ENCODE assay signal across 10 cellular contexts in the genomic region with DNA sequence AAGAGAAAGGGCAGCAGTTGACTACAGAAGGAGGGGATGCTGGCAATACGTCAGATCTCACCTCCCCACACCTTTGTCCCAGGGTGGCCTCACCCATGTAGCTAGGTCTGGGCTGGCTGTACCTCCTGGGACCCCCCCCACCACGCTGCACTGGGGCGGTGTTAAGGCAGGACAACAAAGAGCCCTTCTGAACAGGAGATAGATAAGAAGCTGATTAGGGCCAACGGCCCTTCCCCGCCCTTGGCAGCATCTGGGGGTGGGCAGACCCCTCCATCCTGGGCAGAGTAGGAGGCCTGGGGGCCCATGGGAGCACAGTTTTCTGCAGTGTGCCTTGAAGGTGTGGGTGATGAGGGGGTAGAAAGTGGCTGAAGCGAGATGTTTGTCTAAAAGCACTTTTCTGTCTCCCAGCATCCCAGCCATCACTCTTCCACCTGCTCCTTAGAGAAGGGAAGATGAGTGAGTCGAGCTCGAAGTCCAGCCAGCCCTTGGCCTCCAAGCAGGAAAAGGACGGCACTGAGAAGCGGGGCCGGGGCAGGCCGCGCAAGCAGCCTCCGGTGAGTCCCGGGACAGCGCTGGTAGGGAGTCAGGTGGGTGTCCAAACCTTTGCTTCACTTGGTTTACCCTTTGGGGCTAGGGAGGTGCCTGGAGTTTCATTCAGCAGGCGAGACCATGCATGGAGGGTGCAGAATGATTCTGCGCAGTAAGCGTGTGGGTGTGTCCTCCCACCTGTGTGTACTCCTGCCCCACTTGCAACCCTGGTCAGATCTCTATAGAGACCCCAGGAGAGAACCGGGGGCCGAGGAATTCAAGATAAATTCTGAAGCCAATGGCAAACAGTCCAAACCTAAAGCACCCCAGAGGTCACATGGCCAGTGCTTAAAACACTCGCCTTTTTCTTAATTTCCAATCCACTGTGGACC. TPM values are rescaled to one million over a fixed set of nuclear protein-coding genes. Genes with fewer than 3 reads are reported as not detected.
DNase-seq lines count a peak whose midpoint lies in the region; ATAC-seq and TF ChIP-seq lines count a peak whose summit lies in the region.
"Had no signal": no experiment of that assay in that cellular context is flagged by ENCODE, and none has a peak within 500 bp of the region (broad histone marks: within the 10 kb centered on the region; RNA-seq: fewer than 3 reads in every experiment).

No MANE protein-coding gene starts in this region.

- H3K56ac ChIP-seq in IMR-90 (ENCODE audit: extremely low read depth, insufficient read depth, low read length) = no peak overlapping the region

- no peak for TF ChIP-seq POLR2A in IMR-90 (IDR thresholded peaks at IDR 0.05; ENCODE audit: low read depth, low read length)

- peak overlapping the region; percentile 20 for H3K4ac ChIP-seq in IMR-90 (ENCODE audit: low read depth, low read length)

- CTCF ChIA-PET in Calu3 (lab: Charles Lee) (interaction anchor here (0.6 to 1.5 kb wide), 2 partner anchors 44 to 1865 kb away, joined by 3 to 4 read pairs; no protein-coding TSS in a partner anchor), IMR-90 (lab: Yijun Ruan, JAX) (interaction anchor here (1.1 kb wide), 1 partner anchor 45 kb away, joined by 3 read pairs; no protein-coding TSS in a partner anchor)
- CTCF ChIA-PET in naive thymus-derived CD4-positive, alpha-beta T cell (lab: Charles Lee) = interaction anchor here (0.7 kb wide), 1 partner anchor 368 kb away, joined by 3 read pairs; no protein-coding TSS in a partner anchor

- H3K4me1 Mint-ChIP-seq in Calu3 (ENCODE audit: low read depth, unreplicated experiment) (peaks cover 75% of the 10 kb centered on the region), brain (peaks cover 44% of the 10 kb centered on the region)
- peaks cover 20 to 70% (median 54%) of the 10 kb centered on the region in 7 donors for H3K4me1 Mint-ChIP-seq in naive thymus-derived CD4-positive, alpha-beta T cell

- no peak for DNase-seq in Calu3
- DNase-seq in IMR-90 = no peak
- no peak for DNase-seq in naive thymus-derived CD4-positive, alpha-beta T cell
- no peak for DNase-seq in NK-92 (lab: John Stamatoyannopoulos, UW; ENCODE audit: unreplicated experiment)
- DNase-seq in SIG-M5 treated with dmso at 0.1 percent for 504 hours (lab: John Stamatoyannopoulos, UW; ENCODE audit: unreplicated experiment) = no peak
- DNase-seq: NCI-H82, testis had no signal

- dilution Hi-C loops in IMR-90 (cut with HindIII; ENCODE audit: low sequenced_read_pairs, unreplicated experiment) = no loop called here

- no peaks in the 10 kb centered on the region for H3K9me3 Mint-ChIP-seq in Calu3 (ENCODE audit: low read depth, unreplicated experiment)
- H3K9me3 Mint-ChIP-seq in brain = peaks cover 0 to 4% (median 0%) of the 10 kb centered on the region in 5 experiments
- H3K9me3 Mint-ChIP-seq in naive thymus-derived CD4-positive, alpha-beta T cell = no peaks in the 10 kb centered on the region

- peaks cover 28% of the 10 kb centered on the region for H3K9me1 ChIP-seq in IMR-90 (ENCODE audit: insufficient read depth, low read length)

- no peaks in the 10 kb centered on the region for H3K27me3 ChIP-seq in IMR-90 (ENCODE audit: control insufficient read depth, insufficient read depth, low read length)
- no peaks in the 10 kb centered on the region for H3K27me3 ChIP-seq in naive thymus-derived CD4-positive, alpha-beta T cell (ENCODE audit: control insufficient read depth in 2 of 2, insufficient read depth in 2 of 2, low read length in 2 of 2)
- H3K27me3 ChIP-seq: testis had no signal

- no peak overlapping the region for H3K27ac ChIP-seq in IMR-90 (ENCODE audit: insufficient read depth, low read length)
- peak overlapping the region; percentile 92 for H3K27ac ChIP-seq in naive thymus-derived CD4-positive, alpha-beta T cell (ENCODE audit: low read depth, low read length)
- H3K27ac ChIP-seq: testis had no signal

- WGBS in IMR-90 (ENCODE audit: extremely low coverage in 2 of 2, insufficient read length in 1 of 2), 2 experiments = 94% methylated on average over 3 of the region's 22 CpGs; no CpG with 5 or more reads in 1 of the 2 experiments

- BruUV-seq in Calu3 (replicated peaks; lab: Mats Ljungman, UMichigan) (no TSS peak), IMR-90 (replicated peaks; lab: Mats Ljungman, UMichigan) (no TSS peak)

- H3K4me2 ChIP-seq in IMR-90 (ENCODE audit: low read depth, low read length) = no peak overlapping the region

- 0 out of 3 replicates have a peak overlapping the region, but pooled peaks have one; percentile 48 for H2BK15ac ChIP-seq in IMR-90 (ENCODE audit: low read depth, low read length)

- no peak overlapping the region for H4K5ac ChIP-seq in IMR-90 (ENCODE audit: low read depth, low read length)

- POLR2A ChIA-PET in IMR-90 (lab: Charles Lee; ENCODE audit: unreplicated experiment) = no interaction called here
- POLR2A ChIA-PET in naive thymus-derived CD4-positive, alpha-beta T cell (lab: Charles Lee) = interaction anchor here (1.0 kb wide), 2 partner anchors 8 to 17 kb away, joined by 3 to 5 read pairs; a partner anchor contains a TSS

- no peaks in the 10 kb centered on the region for H3K9me3 ChIP-seq in IMR-90 (ENCODE audit: control insufficient read depth, insufficient read depth, low read length)
- H3K9me3 ChIP-seq in naive thymus-derived CD4-positive, alpha-beta T cell (ENCODE audit: control insufficient read depth in 2 of 3, low read length in 3 of 3) = no peaks in the 10 kb centered on the region
- H3K9me3 ChIP-seq: testis had no signal

- H3K23ac ChIP-seq in IMR-90 (ENCODE audit: low read depth, low read length) = peak overlapping the region; percentile 53; the same call in 1 of the 2 replicates

- H3K36me3 Mint-ChIP-seq in Calu3 (ENCODE audit: insufficient read depth, unreplicated experiment) (peaks cover 98% of the 10 kb centered on the region), brain (peaks cover 25% of the 10 kb centered on the region)
- H3K36me3 Mint-ChIP-seq in naive thymus-derived CD4-positive, alpha-beta T cell = peaks cover 0 to 14% (median 0%) of the 10 kb centered on the region in 5 donors

- intact Hi-C loops in Calu3 (cut with micrococcal nuclease; ENCODE audit: unreplicated experiment) (no loop called here), IMR-90 (cut with micrococcal nuclease) (no loop called here)
- intact Hi-C loops in naive thymus-derived CD4-positive, alpha-beta T cell (cut with micrococcal nuclease) = no loop called here

- peak overlapping the region; percentile 97 for H3K27ac Mint-ChIP-seq in Calu3 (ENCODE audit: unreplicated experiment)
- H3K27ac Mint-ChIP-seq in brain = peak overlapping the region in 3 of 5 experiments; percentile 41 to 68 (median 42)
- peak overlapping the region in 8 of 9 donors; percentile 38 to 92 (median 72) for H3K27ac Mint-ChIP-seq in naive thymus-derived CD4-positive, alpha-beta T cell

- no peaks in the 10 kb centered on the region for H3K27me3 Mint-ChIP-seq in Calu3 (ENCODE audit: unreplicated experiment)
- peaks cover under 1% of the 10 kb centered on the region for H3K27me3 Mint-ChIP-seq in brain
- no peaks in the 10 kb centered on the region for H3K27me3 Mint-ChIP-seq in naive thymus-derived CD4-positive, alpha-beta T cell

- H3K9ac ChIP-seq in IMR-90 (ENCODE audit: low read depth, low read length) = no peak overlapping the region

- peaks cover 14 to 52% of the 10 kb centered on the region in 2 experiments for H3K79me1 ChIP-seq in IMR-90 (ENCODE audit: low read depth in 1 of 2, low read length in 2 of 2)

- H4K20me1 ChIP-seq in IMR-90 (ENCODE audit: insufficient read depth, low read length) = peaks cover 29% of the 10 kb centered on the region

- ATAC-seq in IMR-90 (ENCODE audit: low read depth) (no peak), HG02798 (IDR thresholded peaks at IDR 0.05; ENCODE audit: poor library complexity, unreplicated experiment) (no peak), HG02852 (IDR thresholded peaks at IDR 0.05; ENCODE audit: unreplicated experiment) (no peak)
- no peak for ATAC-seq in naive thymus-derived CD4-positive, alpha-beta T cell

- H3K4me3 Mint-ChIP-seq in Calu3 (ENCODE audit: low read depth, unreplicated experiment) (peak overlapping the region; percentile 81), brain (no peak overlapping the region)
- H3K4me3 Mint-ChIP-seq in naive thymus-derived CD4-positive, alpha-beta T cell = peak overlapping the region in 2 of 10 donors; percentile 9 to 51

- H4K91ac ChIP-seq in IMR-90 (ENCODE audit: insufficient read depth, low read depth, low read length) = no peak overlapping the region

- H2BK120ac ChIP-seq in IMR-90 (ENCODE audit: low read depth, low read length) = peak overlapping the region; percentile 37; the same call in 1 of the 2 replicates

- H2BK5ac ChIP-seq in IMR-90 (ENCODE audit: low read depth, low read length, poor library complexity, severe bottlenecking) = no peak overlapping the region

- H3K4me1 ChIP-seq in IMR-90 (ENCODE audit: control insufficient read depth, insufficient read depth, low read length) = peaks cover 38% of the 10 kb centered on the region
- H3K4me1 ChIP-seq in naive thymus-derived CD4-positive, alpha-beta T cell (ENCODE audit: control insufficient read depth in 2 of 2, insufficient read depth in 2 of 2, low read length in 2 of 2) = peaks cover 13 to 19% of the 10 kb centered on the region in 2 donors

- no peak overlapping the region for H2BK20ac ChIP-seq in IMR-90 (ENCODE audit: low read depth, low read length)

- TF ChIP-seq RAD21 in IMR-90 (IDR thresholded peaks at IDR 0.05; ENCODE audit: low read length) = no peak

- H4K8ac ChIP-seq in IMR-90 (ENCODE audit: low read depth in 2 of 2, low read length in 2 of 2) = peak overlapping the region in 1 of 2 experiments; percentile 4; a peak in 1 of 4 replicates

- peaks cover 24% of the 10 kb centered on the region for H3K36me3 ChIP-seq in IMR-90 (ENCODE audit: control insufficient read depth, insufficient read depth, low read length)
- peaks cover 3 to 58% (median 8%) of the 10 kb centered on the region in 3 experiments for H3K36me3 ChIP-seq in naive thymus-derived CD4-positive, alpha-beta T cell (ENCODE audit: control insufficient read depth in 2 of 3, insufficient read depth in 3 of 3, low read length in 3 of 3)

- TF ChIP-seq CTCF in Calu3 (IDR thresholded peaks at IDR 0.05; ENCODE audit: unreplicated experiment) = no peak
- no peak for TF ChIP-seq CTCF in IMR-90 (conservative IDR thresholded peaks at IDR 0.05; ENCODE audit: low read depth, low read length)
- TF ChIP-seq CTCF in brain (conservative IDR thresholded peaks at IDR 0.05) = no peak

- H3K14ac ChIP-seq in IMR-90 (replicated peaks; ENCODE audit: low read depth, low read length) = peak overlapping the region; percentile 50; the same call in 1 of the 2 replicates

- no peak overlapping the region for H2AFZ ChIP-seq in IMR-90 (replicated peaks; ENCODE audit: low read length, poor library complexity)

- in situ Hi-C loops in IMR-90 (cut with MboI; ENCODE audit: low sequenced_read_pairs) = loop anchor here (10.0 kb wide), 1 partner anchor 364 kb away; no protein-coding TSS in a partner anchor

- peak overlapping the region; percentile 51 for H2AK9ac ChIP-seq in IMR-90 (replicated peaks; ENCODE audit: low read depth, low read length, poor library complexity)

- H3K18ac ChIP-seq in IMR-90 (ENCODE audit: low read depth, low read length) = no peak overlapping the region

- peak overlapping the region; percentile 81; the same call in 1 of the 2 replicates for H2AK5ac ChIP-seq in IMR-90 (ENCODE audit: low read depth, low read length)

- H3K4me3 ChIP-seq in IMR-90 (ENCODE audit: insufficient read depth, low read depth, low read length) = no peak overlapping the region
- H3K4me3 ChIP-seq in naive thymus-derived CD4-positive, alpha-beta T cell (ENCODE audit: low read length) = no peak overlapping the region
- H3K4me3 ChIP-seq: testis had no signal

RNA-seq across cellular contexts. Expression of a gene that starts 3.9 kb away (rescaled TPM):
- total RNA-seq in Calu3 (2022) = 1,138 and 1,378 TPM in 2 replicates
- total RNA-seq in IMR-90 (2012; rRNA removed) = 101 and 129 TPM in 2 replicates
- 589 and 652 TPM in 2 replicates for polyA plus RNA-seq in IMR-90 (2012; rRNA removed)
- 380 and 646 TPM in 2 replicates for polyA plus RNA-seq in IMR-90 (2012; cell fraction: cytosol; rRNA removed)
- 226 and 344 TPM in 2 replicates for polyA plus RNA-seq in IMR-90 (2012; cell fraction: nucleus; rRNA removed; ENCODE audit: low replicate concordance)
- 93.9 TPM for polyA plus RNA-seq in brain (ENCODE audit: insufficient read depth, low read depth, low replicate concordance)
- 100 to 1,000 TPM in 2 of 5 experiments, 10 to 100 TPM in 3; 90.0 to 180 (median 95.3) TPM for total RNA-seq in naive thymus-derived CD4-positive, alpha-beta T cell
- polyA plus RNA-seq in naive thymus-derived CD4-positive, alpha-beta T cell = 10 to 100 TPM; 35.7 to 41.0 TPM

RNA-seq across cellular contexts. Expression of a gene that starts 8.2 kb away (rescaled TPM):
- total RNA-seq in Calu3 (2022) (59.2 and 68.6 TPM in 2 replicates), IMR-90 (2012; rRNA removed) (8.1 and 8.4 TPM in 2 replicates)
- polyA plus RNA-seq in IMR-90 (2012; rRNA removed) (25.6 and 28.9 TPM in 2 replicates), brain (ENCODE audit: insufficient read depth, low read depth, low replicate concordance) (92.4 TPM)
- polyA plus RNA-seq in IMR-90 (2012; cell fraction: cytosol; rRNA removed) = 27.3 and 43.9 TPM in 2 replicates
- polyA plus RNA-seq in IMR-90 (2012; cell fraction: nucleus; rRNA removed; ENCODE audit: low replicate concordance) = 16.8 and 47.4 TPM in 2 replicates
- total RNA-seq in naive thymus-derived CD4-positive, alpha-beta T cell = 10 to 100 TPM; 13.9 to 24.2 (median 22.5) TPM
- polyA plus RNA-seq in naive thymus-derived CD4-positive, alpha-beta T cell = 10 to 100 TPM; 32.3 to 45.5 TPM

Comparison
In these comparisons a context has a peak if more than half of its experiments do, and no peak if none do; other contexts are left out.
1. H3K27ac Mint-ChIP-seq: peak in every context shown above with its lines; median percentile 97 in Calu3; 72 in naive thymus-derived CD4-positive, alpha-beta T cell; 42 in brain.